Comparison of ENCODE assay signal across 8 cellular contexts in the genomic region with DNA sequence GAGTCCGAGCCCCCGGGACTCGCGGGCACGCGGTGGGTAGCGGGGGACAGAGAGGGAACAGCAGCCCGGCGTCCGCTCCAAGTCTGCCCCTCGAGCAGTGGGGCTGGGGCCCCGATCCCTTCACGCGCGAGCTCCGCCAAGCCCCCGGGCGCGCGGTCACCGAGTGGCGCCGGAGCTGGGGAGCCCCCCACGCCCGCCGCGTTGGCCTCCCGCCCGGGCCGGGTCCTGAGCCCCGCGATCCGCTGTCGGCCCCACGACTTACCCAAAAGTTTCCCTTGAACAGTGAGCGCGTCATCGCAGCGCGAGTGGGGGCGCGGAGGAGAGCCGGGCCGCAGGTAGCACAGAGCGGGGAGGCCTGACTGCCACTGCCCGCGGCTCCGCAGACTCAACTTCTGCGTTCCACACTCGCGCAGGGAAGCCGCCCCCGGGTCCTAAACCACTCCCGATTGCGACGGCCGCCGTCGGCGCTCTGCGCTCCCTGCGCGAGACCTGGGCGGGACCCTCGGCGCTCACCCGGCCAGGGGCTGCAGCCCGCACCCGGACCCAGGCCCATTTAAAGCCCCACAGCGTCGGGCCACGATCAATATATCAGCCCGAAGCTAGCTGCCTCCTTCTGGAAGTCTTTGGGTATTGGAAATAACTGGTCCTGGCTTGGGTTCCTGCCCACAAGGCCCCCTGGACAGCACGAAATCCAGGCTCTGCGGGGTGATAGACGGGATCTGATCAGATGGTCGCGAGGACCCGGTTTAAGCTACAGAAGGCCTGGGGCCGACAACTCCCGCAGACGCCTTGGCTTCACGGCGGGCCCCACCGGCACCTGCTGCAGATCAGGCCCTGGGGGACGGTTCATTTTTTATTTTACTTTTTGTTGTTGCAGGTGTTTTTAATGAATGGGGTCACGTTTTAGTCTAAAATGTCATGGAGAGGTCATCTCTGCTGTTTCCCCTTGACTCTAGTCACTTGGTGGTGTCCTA. TPM values are rescaled to one million over a fixed set of nuclear protein-coding genes. Genes with fewer than 3 reads are reported as not detected.
A peak's percentile ranks its signal among the peaks of the same experiment; 100 is the strongest.
DNase-seq lines count a peak whose midpoint lies in the region; ATAC-seq, FAIRE-seq and TF ChIP-seq lines count a peak whose summit lies in the region.

A gene with protein sequence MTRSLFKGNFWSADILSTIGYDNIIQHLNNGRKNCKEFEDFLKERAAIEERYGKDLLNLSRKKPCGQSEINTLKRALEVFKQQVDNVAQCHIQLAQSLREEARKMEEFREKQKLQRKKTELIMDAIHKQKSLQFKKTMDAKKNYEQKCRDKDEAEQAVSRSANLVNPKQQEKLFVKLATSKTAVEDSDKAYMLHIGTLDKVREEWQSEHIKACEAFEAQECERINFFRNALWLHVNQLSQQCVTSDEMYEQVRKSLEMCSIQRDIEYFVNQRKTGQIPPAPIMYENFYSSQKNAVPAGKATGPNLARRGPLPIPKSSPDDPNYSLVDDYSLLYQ (minus strand): TSS at position 367 of the 974 bp plus-strand sequence. CDS start 72 bp downstream, at position 295.

- no peaks in the 10 kb centered on the region for H3K36me3 Mint-ChIP-seq in CD4-positive, alpha-beta T cell (ENCODE audit: low read depth)

- FAIRE-seq in bronchial epithelial cell (lab: Jason Lieb, UNC), result no peak

- peaks cover 44% of the 10 kb centered on the region for H3K4me1 Mint-ChIP-seq in CD4-positive, alpha-beta T cell (ENCODE audit: low read depth)

- H3K27ac Mint-ChIP-seq in CD4-positive, alpha-beta T cell, result peak within 1 kb of the TSS; percentile 34

- intact Hi-C loops in CD4-positive, alpha-beta T cell (cut with DNase I, micrococcal nuclease), result loop anchor here (2.0 to 5.0 kb wide), 7 partner anchors 45 to 450 kb away; a partner anchor contains a TSS

- CTCF ChIA-PET in CD4-positive, alpha-beta T cell (lab: Charles Lee), result interaction anchor here (1.2 to 1.9 kb wide), 2 partner anchors 67 to 98 kb away, joined by 3 to 19 read pairs; no protein-coding TSS in a partner anchor

- H3K4me3 Mint-ChIP-seq in CD4-positive, alpha-beta T cell, result peak within 1 kb of the TSS; percentile 90

- TF ChIP-seq CTCF in CD4-positive, alpha-beta T cell (IDR thresholded peaks at IDR 0.05), result no peak
- TF ChIP-seq CTCF in WI38 (IDR thresholded peaks at IDR 0.05; ENCODE audit: low read depth, low read length), result no peak
- TF ChIP-seq CTCF in bronchial epithelial cell (IDR thresholded peaks at IDR 0.05; ENCODE audit: insufficient read depth, low read length, severe bottlenecking), result no peak
- TF ChIP-seq CTCF in kidney epithelial cell (IDR thresholded peaks at IDR 0.05; ENCODE audit: insufficient read depth, low read length, poor library complexity, severe bottlenecking), result no peak

- peak; percentile 46 to 75 (median 61) for DNase-seq in CD4-positive, alpha-beta T cell
- DNase-seq in bronchial epithelial cell (ENCODE audit: low read depth) (no peak), kidney epithelial cell (ENCODE audit: low read depth) (no peak), SHP77 (lab: John Stamatoyannopoulos, UW) (no peak)
- peak; percentile 35 to 53 (median 45) for DNase-seq in stimulated activated CD4-positive, alpha-beta T cell treated with anti-CD3 and anti-CD28 coated beads, Interleukin-1b, Interleukin-23, amount 100 ng/mL, for 24 hours (ENCODE audit: low read depth in 4 of 4, low spot score in 1 of 4)

- H3K27me3 Mint-ChIP-seq in CD4-positive, alpha-beta T cell, result no peaks in the 10 kb centered on the region

- peaks cover 24% of the 10 kb centered on the region for H3K36me3 ChIP-seq in KOPT-K1 (ENCODE audit: insufficient read depth, low read length)
- no peaks in the 10 kb centered on the region for H3K36me3 ChIP-seq in bronchial epithelial cell (ENCODE audit: control insufficient read depth, insufficient read depth, low read length)
- no peaks in the 10 kb centered on the region for H3K36me3 ChIP-seq in kidney epithelial cell (ENCODE audit: control insufficient read depth, insufficient read depth, low read length)

- peak; percentile 82 for ATAC-seq in CD4-positive, alpha-beta T cell (ENCODE audit: poor library complexity)
- ATAC-seq in GM21423 (IDR thresholded peaks at IDR 0.05; ENCODE audit: unreplicated experiment), result peak; percentile 67

- POLR2A ChIA-PET in CD4-positive, alpha-beta T cell (lab: Charles Lee), result interaction anchor here (0.9 to 2.9 kb wide), 11 partner anchors 10 to 109 kb away, joined by 3 to 15 read pairs (median 4); no protein-coding TSS in a partner anchor

- no peaks in the 10 kb centered on the region for H3K9me3 Mint-ChIP-seq in CD4-positive, alpha-beta T cell

- peak within 1 kb of the TSS; percentile 86 for H3K4me3 ChIP-seq in WI38 (ENCODE audit: low read depth, low read length)
- peak within 1 kb of the TSS; percentile 78 for H3K4me3 ChIP-seq in bronchial epithelial cell (ENCODE audit: low read depth, low read length)
- peak within 1 kb of the TSS; percentile 80 for H3K4me3 ChIP-seq in kidney epithelial cell (ENCODE audit: low read depth, low read length)

- no peaks in the 10 kb centered on the region for H3K27me3 ChIP-seq in CD4-positive, alpha-beta T cell (ENCODE audit: control insufficient read depth, insufficient read depth, low read length)
- H3K27me3 ChIP-seq in bronchial epithelial cell (ENCODE audit: control insufficient read depth, insufficient read depth, low read length), result no peaks in the 10 kb centered on the region
- no peaks in the 10 kb centered on the region for H3K27me3 ChIP-seq in kidney epithelial cell (ENCODE audit: control insufficient read depth, insufficient read depth, low read length)

- H3K9me3 ChIP-seq in CD4-positive, alpha-beta T cell (ENCODE audit: control insufficient read depth, low read length), result no peaks in the 10 kb centered on the region
- H3K9me3 ChIP-seq in KOPT-K1 (ENCODE audit: insufficient read depth, low read length, poor library complexity, severe bottlenecking), result no peaks in the 10 kb centered on the region

- no peak within 1 kb of the TSS for H3K27ac ChIP-seq in CD4-positive, alpha-beta T cell (ENCODE audit: low read depth, low read length)
- H3K27ac ChIP-seq in KOPT-K1 (ENCODE audit: low read depth, low read length, poor library complexity, severe bottlenecking), result peak within 1 kb of the TSS; percentile 35

RNA-seq across cellular contexts. Expression of the gene that starts here (rescaled TPM):
- 1 to 10 TPM; 5.9 to 6.0 TPM for total RNA-seq in CD4-positive, alpha-beta T cell
- total RNA-seq in bronchial epithelial cell (6.0 and 6.6 TPM in 2 replicates), kidney epithelial cell (11.2 and 14.2 TPM in 2 replicates)

Comparison
In these comparisons a context has a peak if more than half of its experiments do, and no peak if none do; other contexts are left out.
1. DNase-seq: peak in CD4-positive, alpha-beta T cell (10 of 10) and stimulated activated CD4-positive, alpha-beta T cell treated with anti-CD3 and anti-CD28 coated beads, Interleukin-1b, Interleukin-23, amount 100 ng/mL, for 24 hours (4 of 4); none in bronchial epithelial cell (single experiment), kidney epithelial cell (single experiment) and SHP77 (0 of 2).
2. Peak in every context shown above with its lines, with median percentiles within 50 percentile points of each other: H3K4me3 ChIP-seq.